ENCODE assay signal across 21 cellular contexts in genomic region chr5:93221-93980, GRCh38. TPM values are rescaled to one million over a fixed set of nuclear protein-coding genes. Genes with fewer than 3 reads are reported as not detected.
DNase-seq lines count a peak whose midpoint lies in the region; TF ChIP-seq lines count a peak whose summit lies in the region.
"Had no signal": no experiment of that assay in that cellular context is flagged by ENCODE, and none has a peak within 500 bp of the region (broad histone marks: within the 10 kb centered on the region; RNA-seq: fewer than 3 reads in every experiment).

No MANE protein-coding gene starts in this region.

- DNase-seq in osteoblast (ENCODE audit: insufficient read length, low spot score, missing footprints) (peak; percentile 76), uterus (no peak), MG63 (no peak), NCI-H2196 (lab: John Stamatoyannopoulos, UW; ENCODE audit: unreplicated experiment) (no peak), NCI-H1436 (lab: John Stamatoyannopoulos, UW) (no peak)
- DNase-seq: ACHN; activated CD4-positive, alpha-beta T cell treated with anti-CD3 and anti-CD28 coated beads, Interleukin-2, amount 50 U/mL, for 48 hours; activated effector memory CD4-positive, alpha-beta T cell treated with anti-CD3 and anti-CD28 coated beads, Interleukin-2, amount 50 U/mL, for 16 hours; activated naive CD8-positive, alpha-beta T cell treated with anti-CD3 and anti-CD28 coated beads, Interleukin-2, amount 50 U/mL, for 24 hours; body of pancreas; DMS 273 treated with DMSO at 0.1 percent for 48 hours; effector memory CD4-positive, alpha-beta T cell; GDM1; naive B cell; stimulated activated CD4-positive, alpha-beta T cell treated with anti-CD3 and anti-CD28 coated beads, Interleukin-1b, Interleukin-23, amount 100 ng/mL, for 48 hours had no signal

- H3K27ac ChIP-seq in HUES64 (ENCODE audit: low read depth, low read length) (no peak overlapping the region), osteoblast (ENCODE audit: low read depth, low read length) (no peak overlapping the region), uterus (no peak overlapping the region)
- H3K27ac ChIP-seq: body of pancreas, C4-2B, prostate gland, suprapubic skin had no signal

- H3K27me3 ChIP-seq in HUES64 (ENCODE audit: insufficient read depth, low read length) (no peaks in the 10 kb centered on the region), iPS-15b (ENCODE audit: control insufficient read depth, insufficient read depth, low read length) (no peaks in the 10 kb centered on the region), osteoblast (ENCODE audit: insufficient read depth, low read length) (peaks cover 86% of the 10 kb centered on the region), uterus (peaks cover 5 to 20% of the 10 kb centered on the region in 2 donors), MG63 (peaks cover 51% of the 10 kb centered on the region)

- no peak overlapping the region for H2AFZ ChIP-seq in osteoblast (ENCODE audit: low read length)

- no peak for TF ChIP-seq POLR2A in uterus (IDR thresholded peaks at IDR 0.05)

- no peak overlapping the region for H3K4me2 ChIP-seq in osteoblast (ENCODE audit: insufficient read depth, low read length)

- H3K4me3 ChIP-seq in HUES64 (ENCODE audit: low read length) (peak overlapping the region; percentile 67), iPS-15b (ENCODE audit: low read depth, low read length) (peak overlapping the region; percentile 66), osteoblast (ENCODE audit: insufficient read depth, low read length) (no peak overlapping the region), uterus (no peak overlapping the region), MG63 (no peak overlapping the region)
- H3K4me3 ChIP-seq: body of pancreas had no signal

- WGBS in HUES64 = 87% methylated on average over 15 of the region's 15 CpGs

- peak overlapping the region; percentile 65; the same call in 1 of the 2 replicates for H3K9ac ChIP-seq in ES-I3 (ENCODE audit: low read depth, low read length)
- H3K9ac ChIP-seq in HUES64 (ENCODE audit: low read depth, low read length) = peak overlapping the region; percentile 63; the same call in 1 of the 2 replicates
- H3K9ac ChIP-seq in iPS-15b (ENCODE audit: low read depth, low read length) = peak overlapping the region; percentile 28

- no peak for TF ChIP-seq CTCF in osteoblast (IDR thresholded peaks at IDR 0.05; ENCODE audit: extremely low read depth, low read depth, low read length)
- TF ChIP-seq CTCF in uterus (IDR thresholded peaks at IDR 0.05) = no peak

- H3K9me3 ChIP-seq in ES-I3 (ENCODE audit: control insufficient read depth, insufficient read depth, low read length) (no peaks in the 10 kb centered on the region; the same call in 1 of the 2 replicates), HUES64 (ENCODE audit: insufficient read depth, low read depth, low read length) (0 out of 2 replicates have a peak, but pooled peaks cover 5% of the 10 kb centered on the region), iPS-15b (ENCODE audit: control insufficient read depth, insufficient read depth, low read length) (no peaks in the 10 kb centered on the region), osteoblast (ENCODE audit: low read depth, low read length) (no peaks in the 10 kb centered on the region), uterus (no peaks in the 10 kb centered on the region), MG63 (no peaks in the 10 kb centered on the region)
- H3K9me3 ChIP-seq: body of pancreas, prostate gland, suprapubic skin had no signal

- H3K79me2 ChIP-seq in osteoblast (ENCODE audit: insufficient read depth, low read length) = no peaks in the 10 kb centered on the region

- H3K36me3 ChIP-seq in ES-I3 (ENCODE audit: insufficient read depth, low read length) (peaks cover 3% of the 10 kb centered on the region; the same call in 1 of the 2 replicates), HUES64 (ENCODE audit: insufficient read depth, low read length) (peaks cover 39% of the 10 kb centered on the region), iPS-15b (ENCODE audit: control insufficient read depth, insufficient read depth, low read length) (peaks cover 3% of the 10 kb centered on the region), osteoblast (ENCODE audit: insufficient read depth, low read length) (no peaks in the 10 kb centered on the region), uterus (no peaks in the 10 kb centered on the region), MG63 (no peaks in the 10 kb centered on the region)
- H3K36me3 ChIP-seq: prostate gland, suprapubic skin had no signal

- intact Hi-C loops in uterus (cut with DNase I; ENCODE audit: low total_unique reads) = no loop called here

- H3K4me1 ChIP-seq in ES-I3 (ENCODE audit: insufficient read depth, low read length) (peaks cover 13% of the 10 kb centered on the region; the same call in 1 of the 2 replicates), HUES64 (ENCODE audit: insufficient read depth, low read length) (peaks cover 22% of the 10 kb centered on the region), iPS-15b (ENCODE audit: control insufficient read depth, insufficient read depth, low read length) (peaks cover 10% of the 10 kb centered on the region), osteoblast (ENCODE audit: insufficient read depth, low read length) (no peaks in the 10 kb centered on the region), uterus (peaks cover 0 to 4% of the 10 kb centered on the region in 2 donors)
- H3K4me1 ChIP-seq: prostate gland had no signal

- H4K20me1 ChIP-seq in osteoblast (ENCODE audit: insufficient read depth, low read length) = no peaks in the 10 kb centered on the region

RNA-seq across cellular contexts. Expression of gene PLEKHG4B, which starts 1.4 kb away (rescaled TPM):
- polyA plus RNA-seq in HUES64 (2013, experiment 1 of 2) = 26.8 TPM
- 27.2 TPM for polyA plus RNA-seq in HUES64 (2013, experiment 2 of 2)
- total RNA-seq in osteoblast (under 0.01 and 0.36 TPM in 2 replicates), uterus (1 to 10 TPM in 1 of 4 donors, under 1 TPM in 2, not detected in 1; under 0.01 to 8.3 (median 0.37) TPM)
- total RNA-seq in MG63 (2014; rRNA removed; shearing (Covaris generic); ENCODE audit: low replicate concordance) = not detected in 2 replicates

Comparison
In these comparisons a context has a peak if more than half of its experiments do, and no peak if none do; other contexts are left out.
1. H3K4me3 ChIP-seq: peak in HUES64 (single experiment) and iPS-15b (single experiment); none in osteoblast (single experiment), uterus (0 of 2) and MG63 (single experiment).
2. Peak in every context shown above with its lines, with median percentiles within 50 percentile points of each other: H3K9ac ChIP-seq.